Comparison of ENCODE assay signal across 37 cellular contexts in the genomic region with DNA sequence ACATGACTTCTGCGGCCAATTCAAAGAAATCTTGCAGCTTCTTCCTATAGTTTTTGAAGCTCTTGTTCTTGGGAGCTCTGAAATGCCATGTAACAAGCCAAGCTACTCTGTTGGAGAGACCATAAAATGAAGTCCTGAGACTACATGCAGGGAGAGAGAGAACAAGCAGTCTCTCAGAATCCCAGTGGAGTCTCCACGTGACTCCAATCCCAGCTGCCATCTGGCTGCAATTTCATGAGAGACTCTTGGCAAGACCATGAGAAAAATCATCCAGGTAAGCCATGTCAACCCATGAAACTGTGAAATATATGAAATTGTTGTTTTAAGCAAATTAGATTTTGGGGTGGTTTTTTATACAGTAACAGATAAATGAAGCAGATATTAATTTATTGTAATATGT.
"Had no signal": no experiment of that assay in that cellular context is flagged by ENCODE, and none has a peak within 500 bp of the region (broad histone marks: within the 10 kb centered on the region; RNA-seq: fewer than 3 reads in every experiment).

No MANE protein-coding gene starts in this region.

- H3K4me3 Mint-ChIP-seq: activated CD4-positive, alpha-beta memory T cell treated with anti-CD3 and anti-CD28 coated beads for 36 hours; activated CD4-positive, alpha-beta T cell treated with anti-CD3 and anti-CD28 coated beads, Interleukin-2, amount 10 ng/mL, durations not matched to agents 24 days and 14 days; activated naive CD4-positive, alpha-beta T cell treated with anti-CD3 and anti-CD28 coated beads, Interleukin-2, amount 50 U/mL, for 24 hours; activated T-helper 1 cell treated with anti-CD3 and anti-CD28 coated beads, Interleukin-12 subunit alpha, Interleukin-12 subunit beta, Interleukin-2, Interleukin-4 antibody, amounts not matched to agents 30 ng/mL and 10 ng/mL and 1 ng/mL, durations not matched to agents 14 hours and 24 hours and 36 hours; immature natural killer cell; naive B cell; nephron progenitor cell; T-helper 1 cell treated with Interleukin-12 subunit alpha and Interleukin-12 subunit beta and Interleukin-4 antibody, amounts not matched to agents 30 μg/mL and 1 μg/mL, for 36 hours had no signal

- H3K36me3 Mint-ChIP-seq: activated CD4-positive, alpha-beta memory T cell treated with anti-CD3 and anti-CD28 coated beads for 36 hours; naive B cell had no signal

- DNase-seq: activated CD4-positive, alpha-beta memory T cell treated with anti-CD3 and anti-CD28 coated beads for 36 hours; activated CD4-positive, alpha-beta T cell treated with anti-CD3 and anti-CD28 coated beads, Interleukin-2, amount 10 ng/mL, durations not matched to agents 24 days and 14 days; activated CD4-positive, CD25-positive, alpha-beta regulatory T cell treated with anti-CD3 and anti-CD28 coated beads, Interleukin-2, amount 50 U/mL, for 72 hours; activated CD8-positive, alpha-beta memory T cell treated with anti-CD3 and anti-CD28 coated beads, Interleukin-2, amount 50 U/mL, for 4 hours; activated effector memory CD4-positive, alpha-beta T cell treated with anti-CD3 and anti-CD28 coated beads, Interleukin-2, amount 50 U/mL, for 16 hours; activated T-cell treated with anti-CD3 and anti-CD28 coated beads, Interleukin-2, amount 50 U/mL, for 1 hour; central memory CD4-positive, alpha-beta T cell; effector memory CD4-positive, alpha-beta T cell; head of caudate nucleus; hypothalamus; immature natural killer cell; kidney; left colon; mammary epithelial cell; naive B cell; nephron progenitor cell; ovary; retina; stimulated activated CD4-positive, alpha-beta T cell treated with anti-CD3 and anti-CD28 coated beads, Interleukin-12 subunit alpha, Interleukin-12 subunit beta, amount 100 ng/mL, for 4 hours; stimulated activated CD4-positive, alpha-beta T cell treated with anti-CD3 and anti-CD28 coated beads, Interleukin-4, amount 100 ng/mL, for 1 hour; stimulated activated naive CD8-positive, alpha-beta T cell treated with anti-CD3 and anti-CD28 coated beads, Interleukin-15, Interleukin-2, amounts not matched to agents 100 U/mL and 50 U/mL, for 24 hours; T1000; trophoblast cell; WERI-Rb-1 had no signal

- H3K9me3 Mint-ChIP-seq: activated CD4-positive, alpha-beta T cell treated with anti-CD3 and anti-CD28 coated beads, Interleukin-2, amount 10 ng/mL, durations not matched to agents 24 days and 14 days; activated naive CD4-positive, alpha-beta T cell treated with anti-CD3 and anti-CD28 coated beads, Interleukin-2, amount 50 U/mL, for 24 hours; activated T-helper 1 cell treated with anti-CD3 and anti-CD28 coated beads, Interleukin-12 subunit alpha, Interleukin-12 subunit beta, Interleukin-2, Interleukin-4 antibody, amounts not matched to agents 30 ng/mL and 10 ng/mL and 1 ng/mL, durations not matched to agents 14 hours and 24 hours and 36 hours; immature natural killer cell; T-helper 1 cell treated with Interleukin-12 subunit alpha and Interleukin-12 subunit beta and Interleukin-4 antibody, amounts not matched to agents 30 μg/mL and 1 μg/mL, for 36 hours had no signal

- ATAC-seq: gastroesophageal sphincter; left colon; sciatic nerve; stimulated activated naive CD8-positive, alpha-beta T cell treated with anti-CD3 and anti-CD28 coated beads, Interleukin-15, Interleukin-2, amounts not matched to agents 100 U/mL and 50 U/mL, for 24 hours had no signal

- H3K27ac ChIP-seq: breast epithelium, coronary artery, dorsolateral prefrontal cortex, gastroesophageal sphincter, neutrophil, ovary, prostate gland, skin epidermis, thoracic aorta, WERI-Rb-1 had no signal

- H3K36me3 ChIP-seq: breast epithelium, gastroesophageal sphincter, neutrophil, ovary, prostate gland, thoracic aorta, WERI-Rb-1 had no signal

- H3K4me3 ChIP-seq: breast epithelium, coronary artery, dorsolateral prefrontal cortex, gastroesophageal sphincter, ovary, prostate gland, skin epidermis, thoracic aorta had no signal

- FAIRE-seq: endothelial cell of umbilical vein, kidney had no signal

- H3K27me3 ChIP-seq: breast epithelium, dorsolateral prefrontal cortex, gastroesophageal sphincter, neutrophil, ovary had no signal

- H3K4me1 ChIP-seq: breast epithelium, gastroesophageal sphincter, prostate gland had no signal

- H3K9me3 ChIP-seq: breast epithelium, gastroesophageal sphincter, neutrophil, ovary, prostate gland, thoracic aorta had no signal

- H3K27ac Mint-ChIP-seq: activated CD4-positive, alpha-beta memory T cell treated with anti-CD3 and anti-CD28 coated beads for 36 hours; activated CD4-positive, alpha-beta T cell treated with anti-CD3 and anti-CD28 coated beads, Interleukin-2, amount 10 ng/mL, durations not matched to agents 24 days and 14 days; activated naive CD4-positive, alpha-beta T cell treated with anti-CD3 and anti-CD28 coated beads, Interleukin-2, amount 50 U/mL, for 24 hours; activated T-helper 1 cell treated with anti-CD3 and anti-CD28 coated beads, Interleukin-12 subunit alpha, Interleukin-12 subunit beta, Interleukin-2, Interleukin-4 antibody, amounts not matched to agents 30 ng/mL and 10 ng/mL and 1 ng/mL, durations not matched to agents 14 hours and 24 hours and 36 hours; naive B cell; nephron progenitor cell; T-helper 1 cell treated with Interleukin-12 subunit alpha and Interleukin-12 subunit beta and Interleukin-4 antibody, amounts not matched to agents 30 μg/mL and 1 μg/mL, for 36 hours had no signal

- H3K27me3 Mint-ChIP-seq: activated CD4-positive, alpha-beta memory T cell treated with anti-CD3 and anti-CD28 coated beads for 36 hours; activated naive CD4-positive, alpha-beta T cell treated with anti-CD3 and anti-CD28 coated beads, Interleukin-2, amount 50 U/mL, for 24 hours; naive B cell had no signal

- H3K4me1 Mint-ChIP-seq: naive B cell had no signal
